8 cellular contexts compared by ENCODE assay signal in genomic region chr11:77821349-77821851, GRCh38. TPM values are rescaled to one million over a fixed set of nuclear protein-coding genes. Genes with fewer than 3 reads are reported as not detected.
A peak's percentile ranks its signal among the peaks of the same experiment; 100 is the strongest.
DNase-seq lines count a peak whose midpoint lies in the region; FAIRE-seq and TF ChIP-seq lines count a peak whose summit lies in the region.

No MANE protein-coding gene starts in this region.

- H3K9me3 ChIP-seq in SJCRH30 (replicated peaks) (no peaks in the 10 kb centered on the region), mammary epithelial cell (replicated peaks; ENCODE audit: insufficient read depth, low read length) (no peaks in the 10 kb centered on the region), kidney (ENCODE audit: control insufficient read depth in 1 of 2, low read length in 2 of 2) (no peaks in the 10 kb centered on the region)

- H3K79me2 ChIP-seq in mammary epithelial cell (ENCODE audit: insufficient read depth, low read length) = peaks cover 41% of the 10 kb centered on the region

- no peak overlapping the region; the same call in 1 of the 2 replicates for H3K27ac ChIP-seq in SJCRH30
- peak overlapping the region; percentile 47 for H3K27ac ChIP-seq in mammary epithelial cell (ENCODE audit: insufficient read depth, low read depth, low read length)
- H3K27ac ChIP-seq in kidney (ENCODE audit: low read depth in 2 of 2, low read length in 2 of 2) = peak overlapping the region; percentile 20 to 48

- TF ChIP-seq CTCF in mammary epithelial cell (conservative IDR thresholded peaks at IDR 0.05 in 1 of 2, IDR thresholded peaks at IDR 0.05 in 1 of 2; ENCODE audit: extremely low read depth in 1 of 2, insufficient read depth in 1 of 2, low read depth in 1 of 2, low read length in 2 of 2) (no peak), kidney (IDR thresholded peaks at IDR 0.05; ENCODE audit: borderline replicate concordance, extremely low read depth, insufficient read depth) (no peak)

- H2AFZ ChIP-seq in mammary epithelial cell (ENCODE audit: low read depth, low read length) = peak overlapping the region; percentile 98

- DNase-seq in NCI-H82 (lab: John Stamatoyannopoulos, UW) (peak; percentile 48), NCI-H82 treated with DMSO at 0.1 percent for 48 hours (lab: John Stamatoyannopoulos, UW; ENCODE audit: unreplicated experiment) (no peak), SJCRH30 (peak in 1 of 2 experiments; percentile 29), mammary epithelial cell (peak; percentile 33), kidney (peak; percentile 72), NOMO-1 treated with DMSO at 0.1 percent for 48 hours (lab: John Stamatoyannopoulos, UW; ENCODE audit: unreplicated experiment) (no peak), amniotic stem cell (lab: John Stamatoyannopoulos, UW) (no peak)
- DNase-seq in stimulated activated CD4-positive, alpha-beta T cell treated with anti-CD3 and anti-CD28 coated beads, Interleukin-2, amount 100 ng/mL, for 24 hours = peak; percentile 14 to 24

- H3K9ac ChIP-seq in mammary epithelial cell (ENCODE audit: insufficient read depth, low read length) (peak overlapping the region; percentile 72), kidney (ENCODE audit: low read length in 2 of 2) (peak overlapping the region; percentile 87 to 94)

- CTCF ChIA-PET in mammary epithelial cell (lab: Charles Lee; ENCODE audit: low non-redundant PET) = no interaction called here

- in situ Hi-C loops in mammary epithelial cell (cut with MboI; ENCODE audit: low sequenced_read_pairs in 2 of 2) = no loop called here

- dilution Hi-C loops in mammary epithelial cell (cut with HindIII; ENCODE audit: low sequenced_read_pairs) = no loop called here

- intact Hi-C loops in mammary epithelial cell (cut with micrococcal nuclease) (loop anchor here (2.0 to 5.0 kb wide), 3 partner anchors 35 to 366 kb away; partner anchors contain the start of genes CLNS1A, KCTD21 and USP35), kidney (cut with DNase I) (no loop called here)

- H3K4me3 ChIP-seq in SJCRH30 (peak overlapping the region; percentile 84), mammary epithelial cell (replicated peaks in 1 of 3; ENCODE audit: insufficient read depth in 1 of 3, low read depth in 2 of 3, low read length in 3 of 3) (peak overlapping the region; percentile 88 to 98 (median 93)), kidney (ENCODE audit: low read length in 2 of 2) (peak overlapping the region; percentile 96 to 97)

- H3K36me3 ChIP-seq in SJCRH30 (no peaks in the 10 kb centered on the region), mammary epithelial cell (ENCODE audit: insufficient read depth, low read length) (no peaks in the 10 kb centered on the region), kidney (ENCODE audit: control insufficient read depth in 1 of 2, insufficient read depth in 2 of 2, low read length in 2 of 2) (no peaks in the 10 kb centered on the region)

- no peaks in the 10 kb centered on the region for H4K20me1 ChIP-seq in mammary epithelial cell (ENCODE audit: insufficient read depth, low read length)

- H3K4me2 ChIP-seq in mammary epithelial cell (ENCODE audit: insufficient read depth, low read depth, low read length) = peak overlapping the region; percentile 91

- no peak for FAIRE-seq in kidney (lab: Jason Lieb, UNC)

- BruUV-seq in mammary epithelial cell (replicated peaks; lab: Mats Ljungman, UMichigan) = no TSS peak

- WGBS in mammary epithelial cell (ENCODE audit: low coverage, missing lambda C conversion rate) = 3% methylated on average over 8 of the region's 16 CpGs

- no peaks in the 10 kb centered on the region for H3K27me3 ChIP-seq in SJCRH30
- H3K27me3 ChIP-seq in mammary epithelial cell (ENCODE audit: insufficient read depth, low read length) = no peaks in the 10 kb centered on the region

- H3K4me1 ChIP-seq in SJCRH30 = no peaks in the 10 kb centered on the region
- H3K4me1 ChIP-seq in mammary epithelial cell (ENCODE audit: insufficient read depth, low read length) = peaks cover 5% of the 10 kb centered on the region
- H3K4me1 ChIP-seq in kidney (ENCODE audit: control insufficient read depth in 1 of 2, insufficient read depth in 1 of 2, low read depth in 1 of 2, low read length in 2 of 2) = peaks cover 3 to 9% of the 10 kb centered on the region in 2 donors

RNA-seq across cellular contexts. Expression of gene AAMDC, which starts 0.5 kb away (rescaled TPM):
- 29.9 and 40.3 TPM in 2 replicates for total RNA-seq in SJCRH30 (2014; rRNA removed; shearing (Covaris generic))
- total RNA-seq in mammary epithelial cell = 10 to 100 TPM in 1 of 2 donors, 1 to 10 TPM in 1; 7.8 to 14.0 TPM
- polyA plus RNA-seq in mammary epithelial cell = 14.8 TPM
- not detected for polyA minus RNA-seq in mammary epithelial cell
- 35.8 TPM for total RNA-seq in kidney
- 70.8 TPM for polyA plus RNA-seq in kidney (ENCODE audit: insufficient read depth, low read depth, low replicate concordance)

RNA-seq across cellular contexts. Expression of gene RSF1, which starts 0.9 kb away (rescaled TPM):
- 48.6 and 56.1 TPM in 2 replicates for total RNA-seq in SJCRH30 (2014; rRNA removed; shearing (Covaris generic))
- total RNA-seq in mammary epithelial cell = 10 to 100 TPM; 23.0 to 46.6 TPM
- polyA plus RNA-seq in mammary epithelial cell = 13.4 TPM
- 43.5 TPM for polyA minus RNA-seq in mammary epithelial cell
- 71.9 TPM for total RNA-seq in kidney
- polyA plus RNA-seq in kidney (ENCODE audit: insufficient read depth, low read depth, low replicate concordance) = 7.9 TPM

Comparison
In these comparisons a context has a peak if more than half of its experiments do, and no peak if none do; other contexts are left out.
1. DNase-seq: peak in NCI-H82 (single experiment), mammary epithelial cell (single experiment), kidney (single experiment) and stimulated activated CD4-positive, alpha-beta T cell treated with anti-CD3 and anti-CD28 coated beads, Interleukin-2, amount 100 ng/mL, for 24 hours (2 of 2); none in NCI-H82 treated with DMSO at 0.1 percent for 48 hours (single experiment), NOMO-1 treated with DMSO at 0.1 percent for 48 hours (single experiment) and amniotic stem cell (single experiment).
2. Peak in every context shown above with its lines, with median percentiles within 50 percentile points of each other: H3K4me3 ChIP-seq.